10 cellular contexts compared by ENCODE assay signal in genomic region chr4:139975830-139976272, GRCh38.
DNase-seq lines count a peak whose midpoint lies in the region; ATAC-seq and TF ChIP-seq lines count a peak whose summit lies in the region.
"Had no signal": no experiment of that assay in that cellular context is flagged by ENCODE, and none has a peak within 500 bp of the region (broad histone marks: within the 10 kb centered on the region; RNA-seq: fewer than 3 reads in every experiment).

No MANE protein-coding gene starts in this region.

- CTCF ChIA-PET in activated CD4-positive, alpha-beta memory T cell treated with anti-CD3 and anti-CD28 coated beads, Interleukin-2, amount 10 ng/mL, durations not matched to agents 7 days and 5 days (lab: Charles Lee), result no interaction called here

- ATAC-seq in sciatic nerve, result peak; percentile 86
- no peak for ATAC-seq in HG02981 (IDR thresholded peaks at IDR 0.05; ENCODE audit: unreplicated experiment)
- ATAC-seq: activated T-cell treated with anti-CD3 and anti-CD28 coated beads, Interleukin-2, amount 50 U/mL, for 72 hours had no signal

- POLR2A ChIA-PET in activated CD4-positive, alpha-beta memory T cell treated with anti-CD3 and anti-CD28 coated beads, Interleukin-2, amount 10 ng/mL, durations not matched to agents 7 days and 5 days (lab: Charles Lee), result no interaction called here

- H3K4me3 ChIP-seq in foreskin fibroblast (ENCODE audit: low read depth in 1 of 2, low read length in 2 of 2), result no peak overlapping the region

- H3K4me1 Mint-ChIP-seq in activated CD4-positive, alpha-beta memory T cell treated with anti-CD3 and anti-CD28 coated beads, Interleukin-2, amount 10 ng/mL, durations not matched to agents 7 days and 5 days, result peaks cover 53% of the 10 kb centered on the region

- peak; percentile 58 for DNase-seq in GM03348 (ENCODE audit: low spot score)
- peak; percentile 15 for DNase-seq in RPMI7951 (ENCODE audit: low read depth)
- DNase-seq in foreskin fibroblast, result peak; percentile 18 to 64
- no peak for DNase-seq in sciatic nerve (ENCODE audit: low spot score)
- no peak for DNase-seq in NCI-H1694 treated with DMSO at 0.1 percent for 48 hours (lab: John Stamatoyannopoulos, UW)
- no peak for DNase-seq in NCI-H2196 (lab: John Stamatoyannopoulos, UW; ENCODE audit: unreplicated experiment)
- no peak for DNase-seq in activated CD4-positive, alpha-beta memory T cell treated with anti-CD3 and anti-CD28 coated beads, Interleukin-2, amount 10 ng/mL, durations not matched to agents 7 days and 5 days
- DNase-seq: activated T-cell treated with anti-CD3 and anti-CD28 coated beads, Interleukin-2, amount 50 U/mL, for 72 hours; nucleus accumbens had no signal

- H3K9me3 Mint-ChIP-seq in activated CD4-positive, alpha-beta memory T cell treated with anti-CD3 and anti-CD28 coated beads, Interleukin-2, amount 10 ng/mL, durations not matched to agents 7 days and 5 days, result no peaks in the 10 kb centered on the region
- H3K9me3 Mint-ChIP-seq: activated T-cell treated with anti-CD3 and anti-CD28 coated beads, Interleukin-2, amount 50 U/mL, for 72 hours had no signal

- peaks cover 3% of the 10 kb centered on the region for H3K36me3 Mint-ChIP-seq in activated CD4-positive, alpha-beta memory T cell treated with anti-CD3 and anti-CD28 coated beads, Interleukin-2, amount 10 ng/mL, durations not matched to agents 7 days and 5 days (ENCODE audit: low read depth)

- no peak for TF ChIP-seq CTCF in foreskin fibroblast (IDR thresholded peaks at IDR 0.05; ENCODE audit: low read depth, low read length)

- intact Hi-C loops in sciatic nerve (cut with DNase I), result no loop called here

- no peaks in the 10 kb centered on the region for H3K27me3 Mint-ChIP-seq in activated CD4-positive, alpha-beta memory T cell treated with anti-CD3 and anti-CD28 coated beads, Interleukin-2, amount 10 ng/mL, durations not matched to agents 7 days and 5 days

- H3K4me3 Mint-ChIP-seq in activated CD4-positive, alpha-beta memory T cell treated with anti-CD3 and anti-CD28 coated beads, Interleukin-2, amount 10 ng/mL, durations not matched to agents 7 days and 5 days, result no peak overlapping the region
- H3K4me3 Mint-ChIP-seq: activated T-cell treated with anti-CD3 and anti-CD28 coated beads, Interleukin-2, amount 50 U/mL, for 72 hours had no signal

- H3K27ac Mint-ChIP-seq in activated CD4-positive, alpha-beta memory T cell treated with anti-CD3 and anti-CD28 coated beads, Interleukin-2, amount 10 ng/mL, durations not matched to agents 7 days and 5 days, result no peak overlapping the region
- H3K27ac Mint-ChIP-seq: activated T-cell treated with anti-CD3 and anti-CD28 coated beads, Interleukin-2, amount 50 U/mL, for 72 hours had no signal

Comparison
In these comparisons a context has a peak if more than half of its experiments do, and no peak if none do; other contexts are left out.
1. DNase-seq: peak in GM03348 (single experiment), RPMI7951 (single experiment) and foreskin fibroblast (2 of 2); none in sciatic nerve (single experiment), NCI-H1694 treated with DMSO at 0.1 percent for 48 hours (single experiment), NCI-H2196 (single experiment) and activated CD4-positive, alpha-beta memory T cell treated with anti-CD3 and anti-CD28 coated beads, Interleukin-2, amount 10 ng/mL, durations not matched to agents 7 days and 5 days (single experiment).